13 cellular contexts compared by ENCODE assay signal in the genomic region with DNA sequence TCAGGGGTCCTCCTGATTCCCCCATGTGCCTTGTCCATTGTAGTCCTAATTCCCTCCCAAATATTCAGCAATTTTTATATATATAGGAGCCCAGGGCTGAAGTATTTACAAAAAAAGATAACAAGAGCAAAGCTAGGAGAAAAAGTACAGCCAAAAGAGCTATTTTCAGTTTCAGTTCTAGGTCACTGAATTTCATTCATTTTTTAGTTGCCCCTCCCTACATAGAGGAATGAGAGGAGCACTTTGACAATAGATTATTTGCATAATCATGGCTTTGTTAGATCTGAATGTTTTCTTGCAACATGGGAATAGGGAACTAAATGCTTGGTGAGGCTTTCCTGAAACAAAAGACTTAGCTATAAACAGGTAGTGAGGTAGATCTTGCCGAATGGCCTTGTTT. TPM values are rescaled to one million over a fixed set of nuclear protein-coding genes. Genes with fewer than 3 reads are reported as not detected.
DNase-seq lines count a peak whose midpoint lies in the region; ATAC-seq and TF ChIP-seq lines count a peak whose summit lies in the region.
"Had no signal": no experiment of that assay in that cellular context is flagged by ENCODE, and none has a peak within 500 bp of the region (broad histone marks: within the 10 kb centered on the region; RNA-seq: fewer than 3 reads in every experiment).

No MANE protein-coding gene starts in this region.

- no peaks in the 10 kb centered on the region for H3K9me3 ChIP-seq in DOHH2 (ENCODE audit: control insufficient read depth, insufficient read depth, low read length)
- H3K9me3 ChIP-seq: thyroid gland had no signal

- H3K4me3 ChIP-seq in DOHH2 (ENCODE audit: low read length) (no peak overlapping the region), GM23338 (no peak overlapping the region)
- H3K4me3 ChIP-seq: thyroid gland had no signal

- H3K9me2 ChIP-seq in DOHH2 (replicated peaks; ENCODE audit: control insufficient read depth, low read length) (no peaks in the 10 kb centered on the region), GM23338 (ENCODE audit: insufficient read depth) (no peaks in the 10 kb centered on the region)

- no peak overlapping the region for H3K4me3 Mint-ChIP-seq in GM23338
- H3K4me3 Mint-ChIP-seq: nephron progenitor cell had no signal

- peak overlapping the region; percentile 20 for H3K4me2 ChIP-seq in DOHH2 (ENCODE audit: low read length)
- H3K4me2 ChIP-seq in GM23338, result no peak overlapping the region

- H3K27ac ChIP-seq in DOHH2 (ENCODE audit: low read depth, low read length) (no peak overlapping the region), GM23338 (ENCODE audit: low read depth) (peak overlapping the region; percentile 20; the same call in 1 of the 2 replicates), VCaP (peak overlapping the region; percentile 36; the same call in 1 of the 2 replicates)
- H3K27ac ChIP-seq: foreskin keratinocyte had no signal

- peak; percentile 19 for DNase-seq in GM23338 (ENCODE audit: low spot score)
- DNase-seq in left lobe of liver (ENCODE audit: low spot score), result no peak
- DNase-seq in effector CD8-positive, alpha-beta T cell (lab: John Stamatoyannopoulos, UW), result no peak
- no peak for DNase-seq in NCI-H226
- DNase-seq in NCI-H510A treated with DMSO at 0.1 percent for 48 hours (lab: John Stamatoyannopoulos, UW), result no peak
- DNase-seq: foreskin keratinocyte, NCI-H1417, NCI-H82, nephron progenitor cell, thyroid gland had no signal

- H3K79me2 ChIP-seq in DOHH2 (ENCODE audit: control insufficient read depth, low read length), result no peaks in the 10 kb centered on the region
- H3K79me2 ChIP-seq in GM23338 (replicated peaks; ENCODE audit: insufficient read depth), result no peaks in the 10 kb centered on the region

- ATAC-seq in GM23338, result peak; percentile 56
- peak; percentile 12 for ATAC-seq in left lobe of liver
- ATAC-seq in GM19035 (IDR thresholded peaks at IDR 0.05; ENCODE audit: unreplicated experiment), result no peak
- ATAC-seq: foreskin keratinocyte had no signal

- H3F3A ChIP-seq in DOHH2 (ENCODE audit: control insufficient read depth, insufficient read depth) (no peaks in the 10 kb centered on the region), GM23338 (replicated peaks; ENCODE audit: low read depth) (no peaks in the 10 kb centered on the region)

- TF ChIP-seq CTCF in DOHH2 (IDR thresholded peaks at IDR 0.05; ENCODE audit: low read depth, low read length, poor library complexity, severe bottlenecking) (no peak), GM23338 (conservative IDR thresholded peaks at IDR 0.05; ENCODE audit: low read depth in 2 of 2) (no peak), VCaP (conservative IDR thresholded peaks at IDR 0.05) (no peak)

- H2AFZ ChIP-seq in GM23338, result no peak overlapping the region

- H3K27me3 Mint-ChIP-seq in GM23338 (ENCODE audit: insufficient read depth, low read depth, poor library complexity), result no peaks in the 10 kb centered on the region

- peaks cover 23% of the 10 kb centered on the region for H3K4me1 ChIP-seq in DOHH2 (ENCODE audit: control insufficient read depth, low read length)
- H3K4me1 ChIP-seq in GM23338 (ENCODE audit: insufficient read depth), result peaks cover 8% of the 10 kb centered on the region; the same call in 1 of the 2 replicates
- H3K4me1 ChIP-seq: foreskin keratinocyte had no signal

- no peaks in the 10 kb centered on the region for H3K36me3 Mint-ChIP-seq in GM23338 (ENCODE audit: low read depth)

- peak overlapping the region; percentile 49 for H3K27ac Mint-ChIP-seq in GM23338
- H3K27ac Mint-ChIP-seq: nephron progenitor cell had no signal

- H4K20me1 ChIP-seq in DOHH2 (ENCODE audit: control insufficient read depth, insufficient read depth, low read depth, low read length), result no peaks in the 10 kb centered on the region
- H4K20me1 ChIP-seq in GM23338 (replicated peaks; ENCODE audit: insufficient read depth), result no peaks in the 10 kb centered on the region

- peaks cover 7% of the 10 kb centered on the region; the same call in 2 of the 3 replicates for H3K4me1 Mint-ChIP-seq in GM23338
- H3K4me1 Mint-ChIP-seq: nephron progenitor cell had no signal

- H3K9me3 Mint-ChIP-seq in GM23338, result no peaks in the 10 kb centered on the region
- H3K9me3 Mint-ChIP-seq: nephron progenitor cell had no signal

- H3K27me3 ChIP-seq in DOHH2 (ENCODE audit: control insufficient read depth, low read length) (no peaks in the 10 kb centered on the region), GM23338 (ENCODE audit: insufficient read depth) (no peaks in the 10 kb centered on the region)
- H3K27me3 ChIP-seq: foreskin keratinocyte, thyroid gland had no signal

- peaks cover 19% of the 10 kb centered on the region for H3K36me3 ChIP-seq in DOHH2 (ENCODE audit: control insufficient read depth, low read length)
- no peaks in the 10 kb centered on the region for H3K36me3 ChIP-seq in GM23338 (ENCODE audit: insufficient read depth)
- H3K36me3 ChIP-seq: thyroid gland had no signal

TF ChIP-seq in GM23338, 12 proteins besides CTCF, POLR2A, EP300 and RAD21:
- TF ChIP-seq JUNB (IDR thresholded peaks at IDR 0.05; ENCODE audit: unreplicated experiment), result no peak
- TF ChIP-seq ZNF331 (CRISPR knock-in tag; IDR thresholded peaks at IDR 0.05; ENCODE audit: low read depth), result no peak
- no peak for TF ChIP-seq CREB1 (CRISPR knock-in tag; IDR thresholded peaks at IDR 0.05; ENCODE audit: low read depth)
- TF ChIP-seq, protein P1, sequence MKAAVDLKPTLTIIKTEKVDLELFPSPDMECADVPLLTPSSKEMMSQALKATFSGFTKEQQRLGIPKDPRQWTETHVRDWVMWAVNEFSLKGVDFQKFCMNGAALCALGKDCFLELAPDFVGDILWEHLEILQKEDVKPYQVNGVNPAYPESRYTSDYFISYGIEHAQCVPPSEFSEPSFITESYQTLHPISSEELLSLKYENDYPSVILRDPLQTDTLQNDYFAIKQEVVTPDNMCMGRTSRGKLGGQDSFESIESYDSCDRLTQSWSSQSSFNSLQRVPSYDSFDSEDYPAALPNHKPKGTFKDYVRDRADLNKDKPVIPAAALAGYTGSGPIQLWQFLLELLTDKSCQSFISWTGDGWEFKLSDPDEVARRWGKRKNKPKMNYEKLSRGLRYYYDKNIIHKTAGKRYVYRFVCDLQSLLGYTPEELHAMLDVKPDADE (IDR thresholded peaks at IDR 0.05), result no peak
- TF ChIP-seq NANOG (IDR thresholded peaks at IDR 0.05; ENCODE audit: borderline replicate concordance), result no peak
- TF ChIP-seq, protein P2, sequence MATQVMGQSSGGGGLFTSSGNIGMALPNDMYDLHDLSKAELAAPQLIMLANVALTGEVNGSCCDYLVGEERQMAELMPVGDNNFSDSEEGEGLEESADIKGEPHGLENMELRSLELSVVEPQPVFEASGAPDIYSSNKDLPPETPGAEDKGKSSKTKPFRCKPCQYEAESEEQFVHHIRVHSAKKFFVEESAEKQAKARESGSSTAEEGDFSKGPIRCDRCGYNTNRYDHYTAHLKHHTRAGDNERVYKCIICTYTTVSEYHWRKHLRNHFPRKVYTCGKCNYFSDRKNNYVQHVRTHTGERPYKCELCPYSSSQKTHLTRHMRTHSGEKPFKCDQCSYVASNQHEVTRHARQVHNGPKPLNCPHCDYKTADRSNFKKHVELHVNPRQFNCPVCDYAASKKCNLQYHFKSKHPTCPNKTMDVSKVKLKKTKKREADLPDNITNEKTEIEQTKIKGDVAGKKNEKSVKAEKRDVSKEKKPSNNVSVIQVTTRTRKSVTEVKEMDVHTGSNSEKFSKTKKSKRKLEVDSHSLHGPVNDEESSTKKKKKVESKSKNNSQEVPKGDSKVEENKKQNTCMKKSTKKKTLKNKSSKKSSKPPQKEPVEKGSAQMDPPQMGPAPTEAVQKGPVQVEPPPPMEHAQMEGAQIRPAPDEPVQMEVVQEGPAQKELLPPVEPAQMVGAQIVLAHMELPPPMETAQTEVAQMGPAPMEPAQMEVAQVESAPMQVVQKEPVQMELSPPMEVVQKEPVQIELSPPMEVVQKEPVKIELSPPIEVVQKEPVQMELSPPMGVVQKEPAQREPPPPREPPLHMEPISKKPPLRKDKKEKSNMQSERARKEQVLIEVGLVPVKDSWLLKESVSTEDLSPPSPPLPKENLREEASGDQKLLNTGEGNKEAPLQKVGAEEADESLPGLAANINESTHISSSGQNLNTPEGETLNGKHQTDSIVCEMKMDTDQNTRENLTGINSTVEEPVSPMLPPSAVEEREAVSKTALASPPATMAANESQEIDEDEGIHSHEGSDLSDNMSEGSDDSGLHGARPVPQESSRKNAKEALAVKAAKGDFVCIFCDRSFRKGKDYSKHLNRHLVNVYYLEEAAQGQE (IDR thresholded peaks at IDR 0.05; ENCODE audit: unreplicated experiment), result no peak
- no peak for TF ChIP-seq EZH2phosphoT487 (IDR thresholded peaks at IDR 0.05; ENCODE audit: unreplicated experiment)
- TF ChIP-seq POLR2AphosphoS5 (IDR thresholded peaks at IDR 0.05; ENCODE audit: low read depth), result no peak
- TF ChIP-seq ZNF114 (CRISPR knock-in tag; IDR thresholded peaks at IDR 0.05), result no peak
- TF ChIP-seq EZH2 (IDR thresholded peaks at IDR 0.05; ENCODE audit: low read depth, unreplicated experiment), result no peak

RNA-seq across cellular contexts. Expression of a gene that starts 15.3 kb away (rescaled TPM):
- 0.42 TPM in 1 of 2 replicates, not detected in the other for total RNA-seq in GM23338 (2014; rRNA removed; shearing (Covaris generic))
- polyA plus RNA-seq in GM23338 (2016; fragmentation: Nextera tagmentation; extraction: Ambion mirVana), result 0.37 and 0.70 TPM in 2 replicates
- total RNA-seq in left lobe of liver, result 0.28 TPM
- polyA plus RNA-seq: foreskin keratinocyte had no signal
